ENCODE assay signal across 1 cellular context in the genomic region with DNA sequence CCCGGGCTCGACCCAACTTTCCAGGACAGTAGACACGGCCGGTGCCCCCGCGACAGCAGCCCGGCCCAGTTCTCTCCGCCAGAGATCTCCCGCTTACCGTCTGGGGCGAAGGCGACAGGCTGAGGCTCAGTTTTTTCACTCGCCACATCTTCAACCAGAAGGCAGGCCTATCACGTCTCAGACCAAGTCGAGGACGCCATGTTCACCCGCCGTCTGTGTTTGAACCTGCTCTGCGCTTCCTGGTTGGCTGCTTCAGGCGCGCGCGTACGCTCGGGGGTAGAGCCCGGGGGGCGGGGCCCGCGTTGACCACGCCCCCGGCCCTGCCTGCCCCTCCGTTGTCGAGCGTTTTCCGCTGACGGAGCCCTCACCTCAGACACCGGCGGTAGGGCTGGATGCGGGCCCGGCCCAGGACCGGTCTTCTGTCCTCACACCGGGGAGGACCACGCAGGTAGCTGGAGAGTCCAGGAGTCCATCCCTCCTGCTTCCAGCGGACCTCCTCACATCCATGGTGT.
A peak's percentile ranks its signal among the peaks of the same experiment; 100 is the strongest.
TF ChIP-seq lines count a peak whose summit lies in the region.

A gene with protein sequence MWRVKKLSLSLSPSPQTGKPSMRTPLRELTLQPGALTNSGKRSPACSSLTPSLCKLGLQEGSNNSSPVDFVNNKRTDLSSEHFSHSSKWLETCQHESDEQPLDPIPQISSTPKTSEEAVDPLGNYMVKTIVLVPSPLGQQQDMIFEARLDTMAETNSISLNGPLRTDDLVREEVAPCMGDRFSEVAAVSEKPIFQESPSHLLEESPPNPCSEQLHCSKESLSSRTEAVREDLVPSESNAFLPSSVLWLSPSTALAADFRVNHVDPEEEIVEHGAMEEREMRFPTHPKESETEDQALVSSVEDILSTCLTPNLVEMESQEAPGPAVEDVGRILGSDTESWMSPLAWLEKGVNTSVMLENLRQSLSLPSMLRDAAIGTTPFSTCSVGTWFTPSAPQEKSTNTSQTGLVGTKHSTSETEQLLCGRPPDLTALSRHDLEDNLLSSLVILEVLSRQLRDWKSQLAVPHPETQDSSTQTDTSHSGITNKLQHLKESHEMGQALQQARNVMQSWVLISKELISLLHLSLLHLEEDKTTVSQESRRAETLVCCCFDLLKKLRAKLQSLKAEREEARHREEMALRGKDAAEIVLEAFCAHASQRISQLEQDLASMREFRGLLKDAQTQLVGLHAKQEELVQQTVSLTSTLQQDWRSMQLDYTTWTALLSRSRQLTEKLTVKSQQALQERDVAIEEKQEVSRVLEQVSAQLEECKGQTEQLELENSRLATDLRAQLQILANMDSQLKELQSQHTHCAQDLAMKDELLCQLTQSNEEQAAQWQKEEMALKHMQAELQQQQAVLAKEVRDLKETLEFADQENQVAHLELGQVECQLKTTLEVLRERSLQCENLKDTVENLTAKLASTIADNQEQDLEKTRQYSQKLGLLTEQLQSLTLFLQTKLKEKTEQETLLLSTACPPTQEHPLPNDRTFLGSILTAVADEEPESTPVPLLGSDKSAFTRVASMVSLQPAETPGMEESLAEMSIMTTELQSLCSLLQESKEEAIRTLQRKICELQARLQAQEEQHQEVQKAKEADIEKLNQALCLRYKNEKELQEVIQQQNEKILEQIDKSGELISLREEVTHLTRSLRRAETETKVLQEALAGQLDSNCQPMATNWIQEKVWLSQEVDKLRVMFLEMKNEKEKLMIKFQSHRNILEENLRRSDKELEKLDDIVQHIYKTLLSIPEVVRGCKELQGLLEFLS (minus strand): TSS at position 227 of the 512 bp plus-strand sequence. CDS start 79 bp downstream, at position 148.

TF ChIP-seq in HepG2, 621 proteins besides CTCF, POLR2A, EP300 and RAD21 (continued from another document and continues in another):
- no peak for TF ChIP-seq HMG20B (CRISPR knock-in tag; conservative IDR thresholded peaks at IDR 0.05)
- TF ChIP-seq ZNF746 (CRISPR knock-in tag; IDR thresholded peaks at IDR 0.05) = no peak
- no peak for TF ChIP-seq ZSCAN20 (CRISPR knock-in tag; IDR thresholded peaks at IDR 0.05; ENCODE audit: borderline replicate concordance)
- TF ChIP-seq HDAC1 (CRISPR knock-in tag; IDR thresholded peaks at IDR 0.05) = peak; percentile 89
- no peak for TF ChIP-seq ZNF841 (CRISPR knock-in tag; IDR thresholded peaks at IDR 0.05; ENCODE audit: borderline replicate concordance)
- no peak for TF ChIP-seq ZNF441 (CRISPR knock-in tag; IDR thresholded peaks at IDR 0.05; ENCODE audit: borderline replicate concordance)
- no peak for TF ChIP-seq KLF13 (CRISPR knock-in tag; IDR thresholded peaks at IDR 0.05)
- TF ChIP-seq ZNF556 (CRISPR knock-in tag; IDR thresholded peaks at IDR 0.05; ENCODE audit: borderline replicate concordance) = no peak
- TF ChIP-seq, protein P1, sequence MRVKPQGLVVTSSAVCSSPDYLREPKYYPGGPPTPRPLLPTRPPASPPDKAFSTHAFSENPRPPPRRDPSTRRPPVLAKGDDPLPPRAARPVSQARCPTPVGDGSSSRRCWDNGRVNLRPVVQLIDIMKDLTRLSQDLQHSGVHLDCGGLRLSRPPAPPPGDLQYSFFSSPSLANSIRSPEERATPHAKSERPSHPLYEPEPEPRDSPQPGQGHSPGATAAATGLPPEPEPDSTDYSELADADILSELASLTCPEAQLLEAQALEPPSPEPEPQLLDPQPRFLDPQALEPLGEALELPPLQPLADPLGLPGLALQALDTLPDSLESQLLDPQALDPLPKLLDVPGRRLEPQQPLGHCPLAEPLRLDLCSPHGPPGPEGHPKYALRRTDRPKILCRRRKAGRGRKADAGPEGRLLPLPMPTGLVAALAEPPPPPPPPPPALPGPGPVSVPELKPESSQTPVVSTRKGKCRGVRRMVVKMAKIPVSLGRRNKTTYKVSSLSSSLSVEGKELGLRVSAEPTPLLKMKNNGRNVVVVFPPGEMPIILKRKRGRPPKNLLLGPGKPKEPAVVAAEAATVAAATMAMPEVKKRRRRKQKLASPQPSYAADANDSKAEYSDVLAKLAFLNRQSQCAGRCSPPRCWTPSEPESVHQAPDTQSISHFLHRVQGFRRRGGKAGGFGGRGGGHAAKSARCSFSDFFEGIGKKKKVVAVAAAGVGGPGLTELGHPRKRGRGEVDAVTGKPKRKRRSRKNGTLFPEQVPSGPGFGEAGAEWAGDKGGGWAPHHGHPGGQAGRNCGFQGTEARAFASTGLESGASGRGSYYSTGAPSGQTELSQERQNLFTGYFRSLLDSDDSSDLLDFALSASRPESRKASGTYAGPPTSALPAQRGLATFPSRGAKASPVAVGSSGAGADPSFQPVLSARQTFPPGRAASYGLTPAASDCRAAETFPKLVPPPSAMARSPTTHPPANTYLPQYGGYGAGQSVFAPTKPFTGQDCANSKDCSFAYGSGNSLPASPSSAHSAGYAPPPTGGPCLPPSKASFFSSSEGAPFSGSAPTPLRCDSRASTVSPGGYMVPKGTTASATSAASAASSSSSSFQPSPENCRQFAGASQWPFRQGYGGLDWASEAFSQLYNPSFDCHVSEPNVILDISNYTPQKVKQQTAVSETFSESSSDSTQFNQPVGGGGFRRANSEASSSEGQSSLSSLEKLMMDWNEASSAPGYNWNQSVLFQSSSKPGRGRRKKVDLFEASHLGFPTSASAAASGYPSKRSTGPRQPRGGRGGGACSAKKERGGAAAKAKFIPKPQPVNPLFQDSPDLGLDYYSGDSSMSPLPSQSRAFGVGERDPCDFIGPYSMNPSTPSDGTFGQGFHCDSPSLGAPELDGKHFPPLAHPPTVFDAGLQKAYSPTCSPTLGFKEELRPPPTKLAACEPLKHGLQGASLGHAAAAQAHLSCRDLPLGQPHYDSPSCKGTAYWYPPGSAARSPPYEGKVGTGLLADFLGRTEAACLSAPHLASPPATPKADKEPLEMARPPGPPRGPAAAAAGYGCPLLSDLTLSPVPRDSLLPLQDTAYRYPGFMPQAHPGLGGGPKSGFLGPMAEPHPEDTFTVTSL (CRISPR knock-in tag; IDR thresholded peaks at IDR 0.05; ENCODE audit: borderline replicate concordance) = 0 out of 2 replicates have a peak, but pooled peaks have one; percentile 10
- TF ChIP-seq ZNF431 (CRISPR knock-in tag; IDR thresholded peaks at IDR 0.05; ENCODE audit: borderline replicate concordance, low read depth) = no peak
- no peak for TF ChIP-seq GFI1 (CRISPR knock-in tag; IDR thresholded peaks at IDR 0.05; ENCODE audit: borderline replicate concordance)
- peak; percentile 82; the same call in 1 of the 2 replicates for TF ChIP-seq ZNF501 (CRISPR knock-in tag; IDR thresholded peaks at IDR 0.05)
- TF ChIP-seq MTF2 (CRISPR knock-in tag; IDR thresholded peaks at IDR 0.05; ENCODE audit: borderline replicate concordance) = no peak
- TF ChIP-seq ZNF274 (CRISPR knock-in tag; IDR thresholded peaks at IDR 0.05) = no peak; the same call in 1 of the 2 replicates
- no peak for TF ChIP-seq ZNF24 (IDR thresholded peaks at IDR 0.05)
- peak; percentile 89 for TF ChIP-seq YY1 (IDR thresholded peaks at IDR 0.05; ENCODE audit: insufficient read depth, insufficient replicate concordance, low read depth, low read length)
- TF ChIP-seq HOXD1 (CRISPR knock-in tag; IDR thresholded peaks at IDR 0.05) = no peak
- TF ChIP-seq SOX5 (CRISPR knock-in tag; IDR thresholded peaks at IDR 0.05; ENCODE audit: borderline replicate concordance) = no peak; the same call in 1 of the 2 replicates
- TF ChIP-seq, protein P2, sequence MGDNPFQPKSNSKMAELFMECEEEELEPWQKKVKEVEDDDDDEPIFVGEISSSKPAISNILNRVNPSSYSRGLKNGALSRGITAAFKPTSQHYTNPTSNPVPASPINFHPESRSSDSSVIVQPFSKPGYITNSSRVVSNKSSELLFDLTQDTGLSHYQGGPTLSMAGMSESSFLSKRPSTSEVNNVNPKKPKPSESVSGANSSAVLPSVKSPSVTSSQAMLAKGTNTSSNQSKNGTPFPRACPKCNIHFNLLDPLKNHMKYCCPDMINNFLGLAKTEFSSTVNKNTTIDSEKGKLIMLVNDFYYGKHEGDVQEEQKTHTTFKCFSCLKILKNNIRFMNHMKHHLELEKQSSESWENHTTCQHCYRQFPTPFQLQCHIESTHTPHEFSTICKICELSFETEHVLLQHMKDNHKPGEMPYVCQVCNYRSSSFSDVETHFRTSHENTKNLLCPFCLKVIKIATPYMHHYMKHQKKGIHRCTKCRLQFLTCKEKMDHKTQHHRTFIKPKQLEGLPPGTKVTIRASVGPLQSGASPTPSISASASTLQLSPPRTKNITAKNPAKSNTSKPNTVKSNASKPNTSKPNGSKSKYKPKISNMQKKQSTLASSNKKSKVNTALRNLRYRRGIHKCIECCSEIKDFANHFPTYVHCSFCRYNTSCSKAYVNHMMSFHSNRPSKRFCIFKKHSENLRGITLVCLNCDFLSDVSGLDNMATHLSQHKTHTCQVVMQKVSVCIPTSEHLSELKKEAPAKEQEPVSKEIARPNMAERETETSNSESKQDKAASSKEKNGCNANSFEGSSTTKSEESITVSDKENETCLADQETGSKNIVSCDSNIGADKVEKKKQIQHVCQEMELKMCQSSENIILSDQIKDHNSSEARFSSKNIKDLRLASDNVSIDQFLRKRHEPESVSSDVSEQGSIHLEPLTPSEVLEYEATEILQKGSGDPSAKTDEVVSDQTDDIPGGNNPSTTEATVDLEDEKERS (CRISPR knock-in tag; IDR thresholded peaks at IDR 0.05) = no peak
- peak; percentile 78 for TF ChIP-seq MED8 (CRISPR knock-in tag; IDR thresholded peaks at IDR 0.05; ENCODE audit: insufficient replicate concordance)
- TF ChIP-seq, protein P3, sequence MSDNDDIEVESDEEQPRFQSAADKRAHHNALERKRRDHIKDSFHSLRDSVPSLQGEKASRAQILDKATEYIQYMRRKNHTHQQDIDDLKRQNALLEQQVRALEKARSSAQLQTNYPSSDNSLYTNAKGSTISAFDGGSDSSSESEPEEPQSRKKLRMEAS (IDR thresholded peaks at IDR 0.05) = 0 out of 2 replicates have a peak, but pooled peaks have one; percentile 34
- no peak for TF ChIP-seq NR2C2 (CRISPR knock-in tag; IDR thresholded peaks at IDR 0.05; ENCODE audit: borderline replicate concordance)
- TF ChIP-seq SYNCRIP (IDR thresholded peaks at IDR 0.05; ENCODE audit: insufficient read depth, low read depth, low read length) = no peak
- TF ChIP-seq MTA3 (CRISPR knock-in tag; IDR thresholded peaks at IDR 0.05) = no peak
- TF ChIP-seq TMF1 (CRISPR knock-in tag; IDR thresholded peaks at IDR 0.05; ENCODE audit: low read depth) = no peak; the same call in 1 of the 2 replicates
- TF ChIP-seq, protein P4, sequence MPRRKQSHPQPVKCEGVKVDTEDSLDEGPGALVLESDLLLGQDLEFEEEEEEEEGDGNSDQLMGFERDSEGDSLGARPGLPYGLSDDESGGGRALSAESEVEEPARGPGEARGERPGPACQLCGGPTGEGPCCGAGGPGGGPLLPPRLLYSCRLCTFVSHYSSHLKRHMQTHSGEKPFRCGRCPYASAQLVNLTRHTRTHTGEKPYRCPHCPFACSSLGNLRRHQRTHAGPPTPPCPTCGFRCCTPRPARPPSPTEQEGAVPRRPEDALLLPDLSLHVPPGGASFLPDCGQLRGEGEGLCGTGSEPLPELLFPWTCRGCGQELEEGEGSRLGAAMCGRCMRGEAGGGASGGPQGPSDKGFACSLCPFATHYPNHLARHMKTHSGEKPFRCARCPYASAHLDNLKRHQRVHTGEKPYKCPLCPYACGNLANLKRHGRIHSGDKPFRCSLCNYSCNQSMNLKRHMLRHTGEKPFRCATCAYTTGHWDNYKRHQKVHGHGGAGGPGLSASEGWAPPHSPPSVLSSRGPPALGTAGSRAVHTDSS (CRISPR knock-in tag; conservative IDR thresholded peaks at IDR 0.05) = no peak
- no peak for TF ChIP-seq ZNF337 (CRISPR knock-in tag; IDR thresholded peaks at IDR 0.05; ENCODE audit: borderline replicate concordance, low read depth)
- no peak for TF ChIP-seq ZZZ3 (CRISPR knock-in tag; IDR thresholded peaks at IDR 0.05; ENCODE audit: borderline replicate concordance)
- peak; percentile 85 for TF ChIP-seq ZNF776 (CRISPR knock-in tag; IDR thresholded peaks at IDR 0.05)
- TF ChIP-seq BHLHE40 (IDR thresholded peaks at IDR 0.05; ENCODE audit: low read length) = no peak
- peak; percentile 65; the same call in 1 of the 2 replicates for TF ChIP-seq ZNF317 (CRISPR knock-in tag; IDR thresholded peaks at IDR 0.05)
- TF ChIP-seq ZNF550 (CRISPR knock-in tag; IDR thresholded peaks at IDR 0.05; ENCODE audit: borderline replicate concordance) = no peak
- TF ChIP-seq ZNF598 (CRISPR knock-in tag; IDR thresholded peaks at IDR 0.05; ENCODE audit: borderline replicate concordance) = no peak
- TF ChIP-seq SOX6 (IDR thresholded peaks at IDR 0.05) = no peak
- TF ChIP-seq SOX6 (CRISPR knock-in tag; IDR thresholded peaks at IDR 0.05) = peak; percentile 62
- TF ChIP-seq FOSL1 (CRISPR knock-in tag; IDR thresholded peaks at IDR 0.05; ENCODE audit: borderline replicate concordance) = no peak
- TF ChIP-seq ZNF713 (CRISPR knock-in tag; IDR thresholded peaks at IDR 0.05) = no peak
- TF ChIP-seq, protein P5, sequence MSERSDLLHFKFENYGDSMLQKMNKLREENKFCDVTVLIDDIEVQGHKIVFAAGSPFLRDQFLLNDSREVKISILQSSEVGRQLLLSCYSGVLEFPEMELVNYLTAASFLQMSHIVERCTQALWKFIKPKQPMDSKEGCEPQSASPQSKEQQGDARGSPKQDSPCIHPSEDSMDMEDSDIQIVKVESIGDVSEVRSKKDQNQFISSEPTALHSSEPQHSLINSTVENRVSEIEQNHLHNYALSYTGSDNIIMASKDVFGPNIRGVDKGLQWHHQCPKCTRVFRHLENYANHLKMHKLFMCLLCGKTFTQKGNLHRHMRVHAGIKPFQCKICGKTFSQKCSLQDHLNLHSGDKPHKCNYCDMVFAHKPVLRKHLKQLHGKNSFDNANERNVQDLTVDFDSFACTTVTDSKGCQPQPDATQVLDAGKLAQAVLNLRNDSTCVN (CRISPR knock-in tag; IDR thresholded peaks at IDR 0.05; ENCODE audit: borderline replicate concordance) = no peak
- TF ChIP-seq FOXC1 (CRISPR knock-in tag; IDR thresholded peaks at IDR 0.05; ENCODE audit: borderline replicate concordance) = peak; percentile 7; the same call in 1 of the 2 replicates
- TF ChIP-seq NFE2 (CRISPR knock-in tag; IDR thresholded peaks at IDR 0.05) = no peak
- TF ChIP-seq MTA1 (CRISPR knock-in tag; IDR thresholded peaks at IDR 0.05; ENCODE audit: borderline replicate concordance) = no peak
- TF ChIP-seq RARA (CRISPR knock-in tag; IDR thresholded peaks at IDR 0.05) = no peak
- peak; percentile 82 for TF ChIP-seq KDM5A (IDR thresholded peaks at IDR 0.05; ENCODE audit: borderline replicate concordance, low read length)
- no peak for TF ChIP-seq HOXA7 (CRISPR knock-in tag; IDR thresholded peaks at IDR 0.05)
- TF ChIP-seq ZBTB7B (CRISPR knock-in tag; IDR thresholded peaks at IDR 0.05) = no peak
- TF ChIP-seq RNF2 (conservative IDR thresholded peaks at IDR 0.05; ENCODE audit: low read depth) = no peak
